ENCODE assay signal across 19 cellular contexts in the genomic region with DNA sequence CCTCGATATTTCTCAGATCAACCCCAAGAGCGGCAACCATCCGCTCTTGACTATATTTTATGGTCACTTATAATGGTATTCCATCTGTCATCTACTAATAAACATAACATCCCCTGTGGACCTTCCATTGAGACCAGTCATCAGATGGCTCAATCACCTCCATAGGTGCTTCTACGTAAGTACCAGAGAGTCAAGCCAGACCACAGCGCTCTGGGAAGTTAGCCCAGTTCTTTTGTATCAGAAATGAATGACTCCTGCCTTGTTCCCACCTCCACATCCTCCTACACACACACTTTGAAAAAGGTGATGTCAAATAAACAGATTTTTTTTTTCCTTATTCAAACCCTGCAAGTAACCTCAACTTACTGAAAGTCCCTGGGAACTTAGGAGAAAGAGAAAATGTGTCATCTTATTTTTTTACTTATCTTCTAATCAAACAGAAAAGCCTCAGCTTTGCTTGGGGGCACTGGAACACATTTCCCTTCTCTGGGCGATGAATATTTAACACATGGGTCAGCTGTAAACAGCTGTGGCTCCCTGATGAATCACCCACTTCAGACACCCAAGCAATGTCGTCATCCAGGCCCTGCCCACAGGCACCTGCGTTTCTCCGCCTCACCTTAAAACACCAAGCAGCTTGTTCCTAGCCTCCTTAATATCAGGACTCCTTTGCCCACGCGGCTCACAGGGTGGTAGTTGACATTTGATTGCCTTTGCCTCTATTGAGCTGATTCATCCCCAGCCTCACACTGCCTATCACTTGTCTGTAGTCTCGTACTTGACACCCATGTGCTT.
DNase-seq lines count a peak whose midpoint lies in the region; ATAC-seq and TF ChIP-seq lines count a peak whose summit lies in the region.
"Had no signal": no experiment of that assay in that cellular context is flagged by ENCODE, and none has a peak within 500 bp of the region (broad histone marks: within the 10 kb centered on the region; RNA-seq: fewer than 3 reads in every experiment).

No MANE protein-coding gene starts in this region.

- ATAC-seq in activated CD4-positive, alpha-beta T cell treated with anti-CD3 and anti-CD28 coated beads for 36 hours, result no peak
- ATAC-seq in stimulated activated naive CD8-positive, alpha-beta T cell treated with anti-CD3 and anti-CD28 coated beads, Interleukin-15, Interleukin-2, amounts not matched to agents 100 U/mL and 50 U/mL, for 24 hours, result peak; percentile 32
- ATAC-seq in GM18517 (IDR thresholded peaks at IDR 0.05; ENCODE audit: unreplicated experiment), result no peak
- ATAC-seq: activated T-cell treated with anti-CD3 and anti-CD28 coated beads, Interleukin-2, amount 50 U/mL, for 4 hours had no signal

- POLR2A ChIA-PET in activated CD4-positive, alpha-beta T cell treated with anti-CD3 and anti-CD28 coated beads for 36 hours (lab: Charles Lee), result no interaction called here

- CTCF ChIA-PET in activated CD4-positive, alpha-beta T cell treated with anti-CD3 and anti-CD28 coated beads for 36 hours (lab: Charles Lee), result no interaction called here

- H3K27ac Mint-ChIP-seq in activated CD4-positive, alpha-beta T cell treated with anti-CD3 and anti-CD28 coated beads for 36 hours, result no peak overlapping the region
- H3K27ac Mint-ChIP-seq: activated CD4-positive, alpha-beta T cell treated with anti-CD3 and anti-CD28 coated beads, Interleukin-2, amount 10 ng/mL, durations not matched to agents 24 days and 14 days; neural progenitor cell had no signal

- peak; percentile 9 for DNase-seq in activated CD4-positive, alpha-beta T cell treated with anti-CD3 and anti-CD28 coated beads for 36 hours
- DNase-seq in activated CD4-positive, alpha-beta T cell treated with anti-CD3 and anti-CD28 coated beads, Interleukin-2, amount 50 U/mL, for 48 hours, result no peak
- DNase-seq in RPMI7951 (ENCODE audit: low read depth), result peak; percentile 16
- peak; percentile 4 for DNase-seq in fibroblast of villous mesenchyme (ENCODE audit: low read depth)
- no peak for DNase-seq in stimulated activated naive CD8-positive, alpha-beta T cell treated with anti-CD3 and anti-CD28 coated beads, Interleukin-15, Interleukin-2, amounts not matched to agents 100 U/mL and 50 U/mL, for 24 hours
- no peak for DNase-seq in germinal center (ENCODE audit: low spot score)
- DNase-seq in posterior cingulate gyrus, result no peak
- DNase-seq: activated CD4-positive, alpha-beta T cell treated with anti-CD3 and anti-CD28 coated beads, Interleukin-2, amount 10 ng/mL, durations not matched to agents 24 days and 14 days; activated T-cell treated with anti-CD3 and anti-CD28 coated beads, Interleukin-2, amount 50 U/mL, for 4 hours; lower lobe of right lung; NCI-H1105; NCI-H774; Right ventricle myocardium superior; stomach; T-helper 9 cell had no signal

- H3K4me3 Mint-ChIP-seq in activated CD4-positive, alpha-beta T cell treated with anti-CD3 and anti-CD28 coated beads for 36 hours, result no peak overlapping the region
- H3K4me3 Mint-ChIP-seq: activated CD4-positive, alpha-beta T cell treated with anti-CD3 and anti-CD28 coated beads, Interleukin-2, amount 10 ng/mL, durations not matched to agents 24 days and 14 days; activated T-cell treated with anti-CD3 and anti-CD28 coated beads, Interleukin-2, amount 50 U/mL, for 4 hours; neural progenitor cell had no signal

- H3K36me3 Mint-ChIP-seq in activated CD4-positive, alpha-beta T cell treated with anti-CD3 and anti-CD28 coated beads for 36 hours (ENCODE audit: low read depth), result no peaks in the 10 kb centered on the region
- H3K36me3 Mint-ChIP-seq: neural progenitor cell had no signal

- H3K9me3 Mint-ChIP-seq in activated CD4-positive, alpha-beta T cell treated with anti-CD3 and anti-CD28 coated beads for 36 hours (ENCODE audit: low read depth), result no peaks in the 10 kb centered on the region
- H3K9me3 Mint-ChIP-seq: neural progenitor cell had no signal

- no peak overlapping the region for H3K4me3 ChIP-seq in fibroblast of villous mesenchyme (ENCODE audit: low read depth, low read length)
- H3K4me3 ChIP-seq: esophagus muscularis mucosa, lower lobe of right lung, neural progenitor cell, skin epidermis, stomach had no signal

- TF ChIP-seq CTCF in fibroblast of villous mesenchyme (IDR thresholded peaks at IDR 0.05; ENCODE audit: insufficient read depth, low read depth, low read length), result no peak

- H3K27me3 Mint-ChIP-seq in activated CD4-positive, alpha-beta T cell treated with anti-CD3 and anti-CD28 coated beads for 36 hours, result peaks cover 14% of the 10 kb centered on the region

- no peaks in the 10 kb centered on the region for H3K4me1 Mint-ChIP-seq in activated CD4-positive, alpha-beta T cell treated with anti-CD3 and anti-CD28 coated beads for 36 hours
- H3K4me1 Mint-ChIP-seq: activated CD4-positive, alpha-beta T cell treated with anti-CD3 and anti-CD28 coated beads, Interleukin-2, amount 10 ng/mL, durations not matched to agents 24 days and 14 days; neural progenitor cell had no signal

- intact Hi-C loops in activated CD4-positive, alpha-beta T cell treated with anti-CD3 and anti-CD28 coated beads for 36 hours (cut with DNase I, micrococcal nuclease), result no loop called here
- intact Hi-C loops in posterior cingulate gyrus (cut with DNase I), result no loop called here

Comparison
In these comparisons a context has a peak if more than half of its experiments do, and no peak if none do; other contexts are left out.
1. DNase-seq: peak in activated CD4-positive, alpha-beta T cell treated with anti-CD3 and anti-CD28 coated beads for 36 hours (single experiment), RPMI7951 (single experiment) and fibroblast of villous mesenchyme (single experiment); none in activated CD4-positive, alpha-beta T cell treated with anti-CD3 and anti-CD28 coated beads, Interleukin-2, amount 50 U/mL, for 48 hours (0 of 2), stimulated activated naive CD8-positive, alpha-beta T cell treated with anti-CD3 and anti-CD28 coated beads, Interleukin-15, Interleukin-2, amounts not matched to agents 100 U/mL and 50 U/mL, for 24 hours (single experiment), germinal center (single experiment) and posterior cingulate gyrus (0 of 10).